Comparison of ENCODE assay signal across 8 cellular contexts in the genomic region with DNA sequence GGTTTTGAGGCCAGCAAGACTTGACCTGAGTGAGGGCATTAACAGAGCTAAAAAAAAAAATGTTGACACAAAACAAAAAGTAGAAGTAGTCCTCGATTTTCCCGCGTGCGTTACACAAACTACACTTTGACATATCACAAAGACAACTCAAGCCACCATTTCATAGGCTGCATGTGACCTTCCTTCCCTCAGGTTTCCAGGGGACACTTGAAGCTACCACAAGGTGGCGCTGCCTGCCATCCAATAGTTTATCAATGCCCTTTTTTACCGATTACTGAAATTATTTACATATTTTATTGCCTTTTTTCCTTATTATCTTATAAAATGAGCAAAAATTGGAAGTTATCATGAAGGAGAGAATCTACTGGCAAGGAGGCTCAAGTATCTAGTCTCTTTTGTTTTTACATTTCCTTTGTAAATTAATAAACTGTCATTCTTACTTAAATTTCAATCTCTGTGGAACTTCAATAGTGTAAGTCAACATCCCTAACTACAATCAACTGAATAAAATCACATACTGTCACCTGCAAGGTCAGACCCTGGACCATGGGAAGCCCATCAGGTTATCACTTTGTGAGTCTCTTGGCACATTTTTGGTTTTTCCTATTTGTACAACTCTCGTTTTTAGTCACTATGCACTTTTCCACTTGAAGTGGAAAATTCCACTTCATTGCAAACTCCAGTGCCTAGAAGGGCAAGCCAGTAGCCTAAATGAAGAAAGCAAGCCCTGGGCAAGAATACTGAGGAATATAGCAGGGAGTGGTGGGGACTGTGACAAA.
A peak's percentile ranks its signal among the peaks of the same experiment; 100 is the strongest.
DNase-seq lines count a peak whose midpoint lies in the region; ATAC-seq and TF ChIP-seq lines count a peak whose summit lies in the region.

No MANE protein-coding gene starts in this region.

- H3K9me3 ChIP-seq in BE2C: no peaks in the 10 kb centered on the region

- ATAC-seq in GM19463 (IDR thresholded peaks at IDR 0.05; ENCODE audit: unreplicated experiment): peak; percentile 33
- peak; percentile 60 to 62 for ATAC-seq in activated naive CD4-positive, alpha-beta T cell treated with anti-CD3 and anti-CD28 coated beads, Interleukin-2, amount 50 U/mL, for 72 hours
- ATAC-seq in HG02852 (IDR thresholded peaks at IDR 0.05; ENCODE audit: unreplicated experiment): no peak

- H3K36me3 ChIP-seq in BE2C: no peaks in the 10 kb centered on the region

- TF ChIP-seq CTCF in BE2C (IDR thresholded peaks at IDR 0.05; ENCODE audit: low read depth, low read length): peak; percentile 96

- no peaks in the 10 kb centered on the region for H3K9me3 Mint-ChIP-seq in activated naive CD4-positive, alpha-beta T cell treated with anti-CD3 and anti-CD28 coated beads, Interleukin-2, amount 50 U/mL, for 72 hours

- DNase-seq in BE2C (peak; percentile 70), NAMALWA (ENCODE audit: low spot score) (peak; percentile 86), SKM-1 treated with dmso at 0.1 percent for 144 hours (lab: John Stamatoyannopoulos, UW; ENCODE audit: unreplicated experiment) (peak; percentile 45), head of caudate nucleus (peak; percentile 35 to 93 (median 79)), retina (peak; percentile 68)
- peak; percentile 64 to 75 for DNase-seq in activated naive CD4-positive, alpha-beta T cell treated with anti-CD3 and anti-CD28 coated beads, Interleukin-2, amount 50 U/mL, for 72 hours (ENCODE audit: low spot score in 2 of 2)

- peak overlapping the region; percentile 30 to 86 for H3K27ac Mint-ChIP-seq in activated naive CD4-positive, alpha-beta T cell treated with anti-CD3 and anti-CD28 coated beads, Interleukin-2, amount 50 U/mL, for 72 hours

- intact Hi-C loops in head of caudate nucleus (cut with DNase I): loop anchor here (5.0 to 10.0 kb wide), 2 partner anchors 98 to 330 kb away; no protein-coding TSS in a partner anchor

- H3K27me3 ChIP-seq in BE2C: 0 out of 2 replicates have a peak, but pooled peaks cover 2% of the 10 kb centered on the region

- H3K4me3 ChIP-seq in BE2C (ENCODE audit: low read depth, low read length): no peak overlapping the region

- H3K4me1 ChIP-seq in BE2C: no peaks in the 10 kb centered on the region

- peaks cover 0 to 6% of the 10 kb centered on the region in 2 donors for H3K36me3 Mint-ChIP-seq in activated naive CD4-positive, alpha-beta T cell treated with anti-CD3 and anti-CD28 coated beads, Interleukin-2, amount 50 U/mL, for 72 hours
